6 cellular contexts compared by ENCODE assay signal in the genomic region with DNA sequence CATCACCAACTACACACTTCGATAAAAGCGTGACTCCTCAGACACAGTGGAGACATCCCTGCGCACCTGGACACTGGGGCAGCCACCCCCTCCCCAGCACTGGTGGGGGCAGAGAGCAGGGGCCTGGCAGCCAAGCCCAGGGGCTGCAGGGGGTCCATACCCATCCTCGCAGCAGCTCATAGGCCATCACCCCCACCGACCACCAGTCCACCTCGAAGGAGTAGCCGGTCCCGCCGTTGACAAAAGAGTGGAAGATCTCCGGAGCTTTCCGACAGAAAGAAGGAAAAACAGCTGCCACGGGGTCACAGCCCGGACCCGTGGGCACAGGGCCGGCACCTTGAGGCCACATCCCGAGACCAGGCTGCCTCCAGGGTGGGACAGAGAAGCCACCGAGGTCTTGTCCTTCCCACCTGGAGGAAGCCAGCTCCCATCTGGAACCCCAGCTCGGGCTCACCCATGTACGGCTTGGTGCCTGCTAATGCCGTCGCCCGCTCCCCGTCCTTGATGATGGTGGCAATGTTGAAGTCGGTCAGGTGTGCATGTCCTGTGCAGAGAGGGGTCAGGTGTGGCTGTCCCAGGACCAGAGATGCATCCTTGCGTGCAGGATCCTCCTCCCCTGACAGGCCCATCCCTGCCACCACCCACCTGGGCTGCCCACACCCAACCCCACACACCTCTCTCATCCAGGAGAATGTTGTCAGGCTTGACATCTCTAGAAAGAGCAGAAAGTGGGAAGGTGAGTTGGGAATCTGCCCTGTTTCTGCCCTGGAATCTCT. TPM values are rescaled to one million over a fixed set of nuclear protein-coding genes. Genes with fewer than 3 reads are reported as not detected.
"Had no signal": no experiment of that assay in that cellular context is flagged by ENCODE, and none has a peak within 500 bp of the region (broad histone marks: within the 10 kb centered on the region; RNA-seq: fewer than 3 reads in every experiment).

No MANE protein-coding gene starts in this region.

- H3K4me3 Mint-ChIP-seq: GM23338, H9, HFFc6 had no signal

- H3K9me3 Mint-ChIP-seq: GM23338, H9, HFFc6 had no signal

- H3K4me3 ChIP-seq: GM23338, K562 had no signal

- H3K4me2 ChIP-seq: GM23338 had no signal

- H2AFZ ChIP-seq: GM23338 had no signal

- ATAC-seq: GM23338, K562 had no signal

- H3K27ac Mint-ChIP-seq: GM23338, H9, HFFc6 had no signal

- DNase-seq: H9, HCEC 1CT, HFFc6 had no signal

RNA-seq across cellular contexts. Expression of gene DPYSL4, which starts 38.5 kb away (rescaled TPM):
- total RNA-seq: HT-29, K562 had no signal
